Comparison of ENCODE assay signal across 14 cellular contexts in the genomic region with DNA sequence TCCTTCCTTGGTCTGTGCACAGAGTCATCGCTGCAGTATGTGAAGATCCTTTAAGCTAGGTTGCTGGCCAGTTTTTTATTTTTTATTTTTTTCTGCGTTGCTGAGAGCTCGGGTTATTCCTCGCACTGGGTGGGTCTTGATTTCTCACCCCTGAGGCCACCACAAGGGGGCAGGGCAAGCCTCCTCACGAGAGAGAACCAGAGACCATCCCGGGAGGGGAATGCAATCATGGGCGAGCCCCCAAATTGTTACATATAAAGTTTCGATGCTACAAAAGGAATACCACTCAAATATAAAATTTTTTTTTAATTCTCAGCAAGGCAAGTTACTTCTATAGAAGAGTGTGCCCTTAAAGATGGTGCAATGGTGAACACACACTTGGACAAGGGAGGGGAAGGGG. TPM values are rescaled to one million over a fixed set of nuclear protein-coding genes. Genes with fewer than 3 reads are reported as not detected.
DNase-seq lines count a peak whose midpoint lies in the region; ATAC-seq and TF ChIP-seq lines count a peak whose summit lies in the region.
"Had no signal": no experiment of that assay in that cellular context is flagged by ENCODE, and none has a peak within 500 bp of the region (broad histone marks: within the 10 kb centered on the region; RNA-seq: fewer than 3 reads in every experiment).

No MANE protein-coding gene starts in this region.

- TF ChIP-seq CTCF in 22Rv1 (IDR thresholded peaks at IDR 0.05) (0 out of 2 replicates have a peak, but pooled peaks have one; percentile 10), Caco-2 (IDR thresholded peaks at IDR 0.05; ENCODE audit: insufficient read depth in 1 of 2, low read depth in 1 of 2, low read length in 1 of 2, severe bottlenecking in 1 of 2, unreplicated experiment in 1 of 2) (no peak), lower leg skin (IDR thresholded peaks at IDR 0.05) (no peak), lower lobe of right lung (IDR thresholded peaks at IDR 0.05) (no peak)

- peak overlapping the region; percentile 53 for H3K27ac Mint-ChIP-seq in Caco-2 (ENCODE audit: unreplicated experiment)

- TF ChIP-seq POLR2A in erythroblast (IDR thresholded peaks at IDR 0.05; ENCODE audit: low read length) (no peak), lower leg skin (IDR thresholded peaks at IDR 0.05) (no peak)

- H3K36me3 ChIP-seq in Caco-2 (ENCODE audit: control insufficient read depth, insufficient read depth, low read length) (peaks cover 1% of the 10 kb centered on the region), lower lobe of right lung (peaks cover 36% of the 10 kb centered on the region)

- peak overlapping the region; percentile 46 for H3K4me3 Mint-ChIP-seq in Caco-2 (ENCODE audit: unreplicated experiment)
- H3K4me3 Mint-ChIP-seq: central memory CD8-positive, alpha-beta T cell had no signal

- H3K27ac ChIP-seq in 22Rv1: no peak overlapping the region
- H3K27ac ChIP-seq in lower lobe of right lung: no peak overlapping the region
- H3K27ac ChIP-seq: thoracic aorta had no signal

- no peaks in the 10 kb centered on the region for H3K27me3 Mint-ChIP-seq in Caco-2 (ENCODE audit: insufficient read depth, unreplicated experiment)
- H3K27me3 Mint-ChIP-seq: CD4-positive, alpha-beta memory T cell; central memory CD8-positive, alpha-beta T cell had no signal

- H3K4me1 ChIP-seq in Caco-2 (peaks cover 34% of the 10 kb centered on the region), lower lobe of right lung (peaks cover 5% of the 10 kb centered on the region)

- WGBS in lower leg skin, 2 donors: 96 to 97% methylated on average over 8 of the region's 8 CpGs

- POLR2A ChIA-PET in Caco-2 (lab: Charles Lee): no interaction called here

- H3K36me3 Mint-ChIP-seq in Caco-2 (ENCODE audit: insufficient read depth, unreplicated experiment): peaks cover 82% of the 10 kb centered on the region

- H3K4me1 Mint-ChIP-seq in Caco-2 (ENCODE audit: low read depth, unreplicated experiment): peaks cover 13% of the 10 kb centered on the region

- CTCF ChIA-PET in Caco-2 (lab: Charles Lee): no interaction called here

- no peak for DNase-seq in Caco-2
- DNase-seq in NCI-H69 (lab: John Stamatoyannopoulos, UW): peak; percentile 0
- peak; percentile 22 to 46 for DNase-seq in erythroblast (lab: John Stamatoyannopoulos, UW)
- DNase-seq in NCI-H1417 (lab: John Stamatoyannopoulos, UW): no peak
- no peak for DNase-seq in NCI-H2196 (lab: John Stamatoyannopoulos, UW; ENCODE audit: unreplicated experiment)
- DNase-seq in lower leg skin (ENCODE audit: low spot score in 2 of 2): no peak
- DNase-seq in lower lobe of right lung: no peak
- DNase-seq: islet precursor cell, NCI-H1105 treated with DMSO at 0.1 percent for 48 hours, NCI-H446 had no signal

- ATAC-seq in lower lobe of right lung: no peak

- H3K9me3 Mint-ChIP-seq in Caco-2 (ENCODE audit: unreplicated experiment): peaks cover 33% of the 10 kb centered on the region

- no TSS peak for BruUV-seq in Caco-2 (replicated peaks; lab: Mats Ljungman, UMichigan)

- no peak overlapping the region for H3K4me3 ChIP-seq in Caco-2 (ENCODE audit: low read depth, low read length)
- no peak overlapping the region for H3K4me3 ChIP-seq in lower leg skin (ENCODE audit: low read depth, poor library complexity, severe bottlenecking)
- H3K4me3 ChIP-seq in lower lobe of right lung: no peak overlapping the region
- H3K4me3 ChIP-seq: thoracic aorta had no signal

- intact Hi-C loops in Caco-2 (cut with micrococcal nuclease; ENCODE audit: unreplicated experiment): loop anchor here (2.0 to 5.0 kb wide), 2 partner anchors 65 to 352 kb away; no protein-coding TSS in a partner anchor
- intact Hi-C loops in lower leg skin (cut with DNase I; ENCODE audit: low total_unique reads): no loop called here
- intact Hi-C loops in lower lobe of right lung (cut with DNase I): no loop called here

- H3K9me3 ChIP-seq in Caco-2 (peaks cover 29% of the 10 kb centered on the region), lower lobe of right lung (peaks cover 19% of the 10 kb centered on the region)

- no peaks in the 10 kb centered on the region for H3K27me3 ChIP-seq in Caco-2 (replicated peaks; ENCODE audit: control insufficient read depth, insufficient read depth, low read length)
- no peaks in the 10 kb centered on the region for H3K27me3 ChIP-seq in lower lobe of right lung (ENCODE audit: low read depth)

RNA-seq across cellular contexts. Expression of gene HTR2B, which starts 24.9 kb away (rescaled TPM):
- total RNA-seq in Caco-2 (2022) (not detected in 2 replicates), lower leg skin (under 1 TPM in 2 of 4 donors, not detected in 2; 0.10 to 0.46 TPM), lower lobe of right lung (0.65 TPM)
- total RNA-seq: CD4-positive, alpha-beta memory T cell had no signal

RNA-seq across cellular contexts. Expression of gene PSMD1, which starts 43.3 kb away (rescaled TPM):
- total RNA-seq in Caco-2 (2022): 120 and 126 TPM in 2 replicates
- total RNA-seq in lower leg skin: 10 to 100 TPM; 49.8 to 67.9 (median 57.4) TPM
- total RNA-seq in lower lobe of right lung: 55.3 TPM

Comparison
In these comparisons a context has a peak if more than half of its experiments do, and no peak if none do; other contexts are left out.
1. DNase-seq: peak in NCI-H69 (single experiment) and erythroblast (2 of 2); none in Caco-2 (0 of 2), NCI-H1417 (0 of 3), NCI-H2196 (single experiment), lower leg skin (0 of 2) and lower lobe of right lung (single experiment).